In genomic region chr12:75491169-75491568, GRCh38 we compare ENCODE assay signal across 25 cellular contexts.
"Had no signal": no experiment of that assay in that cellular context is flagged by ENCODE, and none has a peak within 500 bp of the region (broad histone marks: within the 10 kb centered on the region; RNA-seq: fewer than 3 reads in every experiment).

No MANE protein-coding gene starts in this region.

- DNase-seq: activated CD4-positive, alpha-beta T cell treated with anti-CD3 and anti-CD28 coated beads for 36 hours; activated CD4-positive, alpha-beta T cell treated with anti-CD3 and anti-CD28 coated beads, Interleukin-2, amount 50 U/mL, for 4 hours; activated CD8-positive, alpha-beta memory T cell treated with anti-CD3 and anti-CD28 coated beads, Interleukin-2, amount 50 U/mL, for 48 hours; activated CD8-positive, alpha-beta T cell treated with anti-CD3 and anti-CD28 coated beads, Interleukin-2, amount 10 ng/mL, durations not matched to agents 7 days and 5 days; activated T-cell treated with anti-CD3 and anti-CD28 coated beads, Interleukin-2, amount 50 U/mL, for 1 hour; brain microvascular endothelial cell; cerebellar nuclear complex; KG1; NCI-H1048; NCI-H1930; NCI-H2171; NCI-H226; NCI-H526 treated with DMSO at 0.1 percent for 48 hours; NCI-H82; NK-92 treated with Interleukin-12 subunit alpha and Interleukin-12 subunit beta, amount 100 ng/mL, for 24 hours; OCI-M1; Right ventricle myocardium superior; SJCRH30; SK-N-SH; T-helper 9 cell had no signal

- H3K4me3 ChIP-seq: cardiac muscle cell, SJCRH30 had no signal

- H3K27me3 Mint-ChIP-seq: activated CD4-positive, alpha-beta T cell treated with anti-CD3 and anti-CD28 coated beads for 36 hours; activated naive CD8-positive, alpha-beta T cell had no signal

- H3K4me3 Mint-ChIP-seq: activated CD4-positive, alpha-beta T cell treated with anti-CD3 and anti-CD28 coated beads for 36 hours; activated CD8-positive, alpha-beta T cell treated with anti-CD3 and anti-CD28 coated beads, Interleukin-2, amount 10 ng/mL, durations not matched to agents 7 days and 5 days; activated naive CD8-positive, alpha-beta T cell had no signal

- H3K27ac ChIP-seq: brain microvascular endothelial cell, cardiac muscle cell, RWPE1, SJCRH30 had no signal

- H3K9me3 ChIP-seq: SJCRH30, SK-N-SH had no signal

- H3K36me3 ChIP-seq: cardiac muscle cell had no signal

- H3K36me3 Mint-ChIP-seq: activated naive CD8-positive, alpha-beta T cell had no signal

- FAIRE-seq: colon had no signal

- ATAC-seq: activated CD4-positive, alpha-beta T cell treated with anti-CD3 and anti-CD28 coated beads for 36 hours; activated CD8-positive, alpha-beta T cell treated with anti-CD3 and anti-CD28 coated beads, Interleukin-2, amount 10 ng/mL, durations not matched to agents 7 days and 5 days; Panc1 had no signal

- H3K27ac Mint-ChIP-seq: activated CD4-positive, alpha-beta T cell treated with anti-CD3 and anti-CD28 coated beads for 36 hours; activated CD8-positive, alpha-beta T cell treated with anti-CD3 and anti-CD28 coated beads, Interleukin-2, amount 10 ng/mL, durations not matched to agents 7 days and 5 days had no signal

- H3K4me1 ChIP-seq: SJCRH30 had no signal

- H3K27me3 ChIP-seq: brain microvascular endothelial cell, cardiac muscle cell, SJCRH30 had no signal
